1 cellular context compared by ENCODE assay signal in genomic region chr12:106343213-106343509, GRCh38.
TF ChIP-seq lines count a peak whose summit lies in the region.

No MANE protein-coding gene starts in this region.

TF ChIP-seq in endothelial cell of umbilical vein, 7 proteins besides CTCF, POLR2A, EP300 and RAD21 (continued from another document):
- no peak for TF ChIP-seq MYC (IDR thresholded peaks at IDR 0.05; ENCODE audit: low read depth, low read length)
